ENCODE assay signal across 13 cellular contexts in genomic region chr6:73088138-73088813, GRCh38.
DNase-seq lines count a peak whose midpoint lies in the region; ATAC-seq and TF ChIP-seq lines count a peak whose summit lies in the region.
"Had no signal": no experiment of that assay in that cellular context is flagged by ENCODE, and none has a peak within 500 bp of the region (broad histone marks: within the 10 kb centered on the region; RNA-seq: fewer than 3 reads in every experiment).

No MANE protein-coding gene starts in this region.

- ATAC-seq in GM18499 (IDR thresholded peaks at IDR 0.05; ENCODE audit: insufficient read depth, unreplicated experiment) (peak; percentile 66), GM19452 (IDR thresholded peaks at IDR 0.05; ENCODE audit: unreplicated experiment) (peak; percentile 79), HG02678 (IDR thresholded peaks at IDR 0.05; ENCODE audit: unreplicated experiment) (peak; percentile 80), HG03354 (IDR thresholded peaks at IDR 0.05; ENCODE audit: poor library complexity, severe bottlenecking, unreplicated experiment) (peak; percentile 70)
- ATAC-seq: heart left ventricle had no signal

- intact Hi-C loops in dorsolateral prefrontal cortex (cut with DNase I), result no loop called here

- TF ChIP-seq CTCF in dorsolateral prefrontal cortex (IDR thresholded peaks at IDR 0.05 in 54 of 56, conservative IDR thresholded peaks at IDR 0.05 in 2 of 56; ENCODE audit: low read depth in 1 of 56, partially characterized antibody in 56 of 56), result no peak

- H3K27ac ChIP-seq in dorsolateral prefrontal cortex, result no peak overlapping the region
- H3K27ac ChIP-seq: heart left ventricle, HL-60, skin epidermis had no signal

- H3K4me3 ChIP-seq in dorsolateral prefrontal cortex, result no peak overlapping the region
- H3K4me3 ChIP-seq: heart left ventricle, skin epidermis had no signal

- DNase-seq in dorsolateral prefrontal cortex, result no peak
- DNase-seq in putamen (ENCODE audit: low spot score), result no peak
- no peak for DNase-seq in activated CD8-positive, alpha-beta memory T cell treated with anti-CD3 and anti-CD28 coated beads, Interleukin-2, amount 50 U/mL, for 48 hours
- no peak for DNase-seq in OCI-M2 (lab: John Stamatoyannopoulos, UW; ENCODE audit: unreplicated experiment)
- DNase-seq: heart left ventricle, NCI-H2107, SW 1271 had no signal

- H3K27me3 ChIP-seq in dorsolateral prefrontal cortex, result no peaks in the 10 kb centered on the region
- H3K27me3 ChIP-seq: heart left ventricle had no signal
